Comparison of ENCODE assay signal across 16 cellular contexts in the genomic region with DNA sequence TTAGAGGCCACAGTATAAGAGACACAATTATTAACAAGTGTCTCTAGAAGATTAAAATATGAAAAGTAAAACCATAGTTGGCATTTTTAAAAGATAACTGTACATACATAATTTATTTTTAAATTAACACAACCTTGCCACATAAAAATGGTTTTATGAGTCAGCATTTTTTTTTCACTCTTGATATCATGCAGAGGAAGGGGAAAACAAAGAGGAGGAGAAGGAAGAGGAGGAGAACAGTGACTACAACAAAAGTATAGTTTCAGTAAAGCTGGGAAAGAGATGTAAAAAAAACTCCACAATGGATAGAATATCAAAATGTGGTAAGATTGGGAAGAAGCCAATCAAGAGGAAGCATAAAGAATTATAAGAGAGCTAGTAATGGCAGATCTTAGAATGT. TPM values are rescaled to one million over a fixed set of nuclear protein-coding genes. Genes with fewer than 3 reads are reported as not detected.
DNase-seq lines count a peak whose midpoint lies in the region; ATAC-seq, FAIRE-seq and TF ChIP-seq lines count a peak whose summit lies in the region.
"Had no signal": no experiment of that assay in that cellular context is flagged by ENCODE, and none has a peak within 500 bp of the region (broad histone marks: within the 10 kb centered on the region; RNA-seq: fewer than 3 reads in every experiment).

No MANE protein-coding gene starts in this region.

- H3K9me3 Mint-ChIP-seq in GM23338, result no peaks in the 10 kb centered on the region

- no peak overlapping the region for H2BK12ac ChIP-seq in H1 (ENCODE audit: low read depth, low read length)

- peaks cover 7% of the 10 kb centered on the region; the same call in 1 of the 2 replicates for H3K4me1 ChIP-seq in GM23338 (ENCODE audit: insufficient read depth)
- H3K4me1 ChIP-seq in H1 (replicated peaks in 1 of 4; ENCODE audit: control insufficient read depth in 3 of 4, insufficient read depth in 4 of 4, low read length in 3 of 4), result peaks cover 0 to 6% (median 3%) of the 10 kb centered on the region in 4 experiments; a peak in 2 of 7 replicates

- H3K4me1 Mint-ChIP-seq in GM23338, result peaks cover 23% of the 10 kb centered on the region

- H3K79me2 ChIP-seq in GM23338 (replicated peaks; ENCODE audit: insufficient read depth) (no peaks in the 10 kb centered on the region), H1 (ENCODE audit: control insufficient read depth in 1 of 2, insufficient read depth in 2 of 2, low read length in 2 of 2) (no peaks in the 10 kb centered on the region)

- TF ChIP-seq CTCF in GM23338 (conservative IDR thresholded peaks at IDR 0.05; ENCODE audit: low read depth in 2 of 2) (no peak), H1 (IDR thresholded peaks at IDR 0.05; ENCODE audit: control extremely low read depth in 1 of 3, insufficient read depth in 1 of 3, low read depth in 1 of 3, low read length in 3 of 3) (no peak), lower leg skin (IDR thresholded peaks at IDR 0.05) (no peak)

- no peak overlapping the region for H2BK5ac ChIP-seq in H1 (ENCODE audit: low read depth, low read length)

- TF ChIP-seq EP300 in H1 (IDR thresholded peaks at IDR 0.05; ENCODE audit: borderline replicate concordance in 1 of 2, low read depth in 2 of 2, low read length in 2 of 2), result no peak

- H3K27ac Mint-ChIP-seq in GM23338, result peak overlapping the region; percentile 85

- no peak overlapping the region for H4K91ac ChIP-seq in H1 (replicated peaks; ENCODE audit: insufficient read length, low read length)

- no peak for DNase-seq in GM23338 (ENCODE audit: low spot score)
- DNase-seq in LHCN-M2 (ENCODE audit: low read depth), result peak; percentile 34
- DNase-seq in H1 (ENCODE audit: low read depth in 1 of 2, low spot score in 2 of 2), result no peak
- peak; percentile 18 for DNase-seq in myocyte (ENCODE audit: low read depth)
- DNase-seq in Ammon's horn (ENCODE audit: low spot score), result no peak
- DNase-seq in GM19239 (ENCODE audit: insufficient read length, low spot score), result no peak
- no peak for DNase-seq in lower leg skin (ENCODE audit: low spot score in 2 of 2)
- DNase-seq: COR-L47, DMS53, Kasumi-1, MV-4-11, NCI-H1417 treated with DMSO at 0.1 percent for 48 hours, NCI-H2029, NCI-H510A, SHP77 treated with DMSO at 0.1 percent for 48 hours had no signal

- no peak overlapping the region for H3K18ac ChIP-seq in H1 (ENCODE audit: extremely low read depth, low read length)

- no peak overlapping the region for H3K4me3 Mint-ChIP-seq in GM23338

- H4K20me1 ChIP-seq in GM23338 (replicated peaks; ENCODE audit: insufficient read depth), result no peaks in the 10 kb centered on the region
- no peaks in the 10 kb centered on the region for H4K20me1 ChIP-seq in H1 (replicated peaks in 1 of 2; ENCODE audit: control insufficient read depth in 1 of 2, insufficient read depth in 2 of 2, low read length in 2 of 2)

- H2AFZ ChIP-seq in GM23338 (peak overlapping the region; percentile 39; the same call in 1 of the 2 replicates), H1 (ENCODE audit: low read length) (0 out of 2 replicates have a peak overlapping the region, but pooled peaks have one; percentile 21)

- no peak overlapping the region for H2BK120ac ChIP-seq in H1 (replicated peaks; ENCODE audit: low read depth, low read length)

- intact Hi-C loops in lower leg skin (cut with DNase I; ENCODE audit: low total_unique reads), result no loop called here

- no peak overlapping the region for H3K14ac ChIP-seq in H1 (ENCODE audit: insufficient read length)

- H3K27ac ChIP-seq in GM23338 (ENCODE audit: low read depth) (no peak overlapping the region), H1 (ENCODE audit: low read depth, low read length) (no peak overlapping the region)
- H3K27ac ChIP-seq: C4-2B had no signal

- CTCF ChIA-PET in H1 (lab: Charles Lee; ENCODE audit: partially characterized antibody), result interaction anchor here (0.7 kb wide), 1 partner anchor 32 kb away, joined by 3 read pairs; no protein-coding TSS in a partner anchor

- H3K79me1 ChIP-seq in H1 (ENCODE audit: low read depth, low read length), result no peaks in the 10 kb centered on the region

- no peaks in the 10 kb centered on the region for H3F3A ChIP-seq in GM23338 (replicated peaks; ENCODE audit: low read depth)

- H3K9ac ChIP-seq in H1 (replicated peaks in 1 of 4; ENCODE audit: extremely low read depth in 1 of 4, low read depth in 3 of 4, low read length in 3 of 4), result no peak overlapping the region

- POLR2A ChIA-PET in H1 (lab: Charles Lee; ENCODE audit: partially characterized antibody), result no interaction called here

- H2BK15ac ChIP-seq in H1 (ENCODE audit: low read length), result no peak overlapping the region

- H3K4me2 ChIP-seq in GM23338, result no peak overlapping the region
- H3K4me2 ChIP-seq in H1 (ENCODE audit: insufficient read depth in 1 of 2, low read depth in 2 of 2, low read length in 2 of 2), result no peak overlapping the region

- no peaks in the 10 kb centered on the region for H3K36me3 Mint-ChIP-seq in GM23338 (ENCODE audit: low read depth)

- no peak for ATAC-seq in GM23338

- H3K9me3 ChIP-seq in H1 (ENCODE audit: insufficient read depth in 2 of 2, low read depth in 1 of 2, low read length in 1 of 2), result no peaks in the 10 kb centered on the region

- TF ChIP-seq POLR2A in H1 (IDR thresholded peaks at IDR 0.05; ENCODE audit: control extremely low read depth in 1 of 2, low read depth in 2 of 2, low read length in 2 of 2) (no peak), lower leg skin (IDR thresholded peaks at IDR 0.05) (no peak)

- H4K5ac ChIP-seq in H1 (ENCODE audit: insufficient read length, low read depth, low read length), result no peak overlapping the region

- no peak overlapping the region for H2AK5ac ChIP-seq in H1 (ENCODE audit: low read depth, low read length)

- H4K8ac ChIP-seq in H1 (ENCODE audit: extremely low read depth, insufficient read depth, low read length), result no peak overlapping the region

- H3K27me3 Mint-ChIP-seq in GM23338 (ENCODE audit: insufficient read depth, low read depth, poor library complexity), result no peaks in the 10 kb centered on the region

- no peaks in the 10 kb centered on the region for H3K23me2 ChIP-seq in H1 (ENCODE audit: low read depth, low read length)

- no peak for FAIRE-seq in H1 (lab: Jason Lieb, UNC)
- FAIRE-seq in GM19239 (lab: Jason Lieb, UNC), result no peak

- H3K23ac ChIP-seq in H1 (ENCODE audit: insufficient read length), result no peak overlapping the region

- no peaks in the 10 kb centered on the region for H3K36me3 ChIP-seq in GM23338 (ENCODE audit: insufficient read depth)
- no peaks in the 10 kb centered on the region for H3K36me3 ChIP-seq in H1 (ENCODE audit: control insufficient read depth in 2 of 4, insufficient read depth in 4 of 4, low read length in 3 of 4)

- H3K4ac ChIP-seq in H1 (replicated peaks; ENCODE audit: insufficient read length, low read depth, low read length), result no peak overlapping the region

- no peak overlapping the region for H3K4me3 ChIP-seq in GM23338
- H3K4me3 ChIP-seq in H1 (ENCODE audit: extremely low read depth in 1 of 4, insufficient read depth in 2 of 4, low read depth in 3 of 4, low read length in 4 of 4), result no peak overlapping the region
- H3K4me3 ChIP-seq in lower leg skin (ENCODE audit: low read depth, poor library complexity, severe bottlenecking), result no peak overlapping the region

- no peaks in the 10 kb centered on the region for H3K9me2 ChIP-seq in GM23338 (ENCODE audit: insufficient read depth)

- H3K27me3 ChIP-seq in GM23338 (ENCODE audit: insufficient read depth) (no peaks in the 10 kb centered on the region), H1 (replicated peaks in 1 of 4; ENCODE audit: control insufficient read depth in 3 of 4, extremely low read depth in 1 of 4, insufficient read depth in 3 of 4, low read length in 3 of 4) (no peaks in the 10 kb centered on the region)

- H3K56ac ChIP-seq in H1 (replicated peaks; ENCODE audit: insufficient read length, low read depth, low read length), result no peak overlapping the region

- no peak overlapping the region for H2BK20ac ChIP-seq in H1 (ENCODE audit: low read length)

- no peak for TF ChIP-seq RAD21 in H1 (IDR thresholded peaks at IDR 0.05 in 1 of 2, conservative IDR thresholded peaks at IDR 0.05 in 1 of 2; ENCODE audit: low read depth in 2 of 2, low read length in 2 of 2)

TF ChIP-seq in GM23338, 12 proteins besides CTCF, POLR2A, EP300 and RAD21 (continues in another document):
- no peak for TF ChIP-seq STAT1 (IDR thresholded peaks at IDR 0.05; ENCODE audit: unreplicated experiment)
- TF ChIP-seq EZH2phosphoT487 (IDR thresholded peaks at IDR 0.05; ENCODE audit: unreplicated experiment), result no peak

TF ChIP-seq in H1, 55 proteins besides CTCF, POLR2A, EP300 and RAD21 (continues in another document):
- TF ChIP-seq BACH1 (IDR thresholded peaks at IDR 0.05; ENCODE audit: low read length) (peak; percentile 88), ASH2L (IDR thresholded peaks at IDR 0.05; ENCODE audit: low read length) (no peak)
- TF ChIP-seq, protein P1, sequence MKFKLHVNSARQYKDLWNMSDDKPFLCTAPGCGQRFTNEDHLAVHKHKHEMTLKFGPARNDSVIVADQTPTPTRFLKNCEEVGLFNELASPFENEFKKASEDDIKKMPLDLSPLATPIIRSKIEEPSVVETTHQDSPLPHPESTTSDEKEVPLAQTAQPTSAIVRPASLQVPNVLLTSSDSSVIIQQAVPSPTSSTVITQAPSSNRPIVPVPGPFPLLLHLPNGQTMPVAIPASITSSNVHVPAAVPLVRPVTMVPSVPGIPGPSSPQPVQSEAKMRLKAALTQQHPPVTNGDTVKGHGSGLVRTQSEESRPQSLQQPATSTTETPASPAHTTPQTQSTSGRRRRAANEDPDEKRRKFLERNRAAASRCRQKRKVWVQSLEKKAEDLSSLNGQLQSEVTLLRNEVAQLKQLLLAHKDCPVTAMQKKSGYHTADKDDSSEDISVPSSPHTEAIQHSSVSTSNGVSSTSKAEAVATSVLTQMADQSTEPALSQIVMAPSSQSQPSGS (IDR thresholded peaks at IDR 0.05; ENCODE audit: low read length), result no peak

RNA-seq across cellular contexts. Expression of gene CH25H, which starts 34.0 kb away (rescaled TPM):
- total RNA-seq in GM23338 (2014; rRNA removed; shearing (Covaris generic)), result 0.47 and 1.3 TPM in 2 replicates
- polyA plus RNA-seq in GM23338 (2016; fragmentation: Nextera tagmentation; extraction: Ambion mirVana) (1.7 and 1.8 TPM in 2 replicates), H1 (2011; rRNA removed) (1.3 and 1.6 TPM in 2 replicates)
- total RNA-seq in LHCN-M2 (2014; rRNA removed) (0.06 TPM in 2 replicates), myocyte (0.36 and 1.0 TPM in 2 replicates), lower leg skin (1 to 10 TPM in 2 of 4 donors, under 1 TPM in 2; 0.45 to 2.8 (median 0.97) TPM)
- polyA plus RNA-seq in LHCN-M2 (2012), result 0.04 TPM
- 0.56 TPM in 1 of 2 replicates, not detected in the other for total RNA-seq in H1 (2021; fragmentation: NEBNext Ultra II Directional; extraction: Animal tissue kit (Norgen Biotek cat#: 25700))
- 0.65 TPM for polyA plus RNA-seq in H1 (2011; cell fraction: cytosol; rRNA removed)
- 1.5 TPM for polyA plus RNA-seq in H1 (2011; cell fraction: nucleus; rRNA removed)
- polyA plus RNA-seq in H1 (2012, experiment 1 of 2), result 0.53 to 0.88 TPM (median 0.58 TPM) in 4 replicates
- 0.79 TPM for polyA plus RNA-seq in H1 (2012, experiment 2 of 2)
- 0.67 TPM for polyA plus RNA-seq in H1 (2013, experiment 1 of 2)
- 0.85 TPM for polyA plus RNA-seq in H1 (2013, experiment 2 of 2)
- 0.88 and 1.4 TPM in 2 replicates for polyA minus RNA-seq in H1 (2011; rRNA and poly(A)+ RNA removed)
- polyA minus RNA-seq in H1 (2011; cell fraction: cytosol; rRNA and poly(A)+ RNA removed), result 1.1 TPM
- polyA minus RNA-seq in H1 (2011; cell fraction: nucleus; rRNA and poly(A)+ RNA removed), result 1.6 TPM
- polyA plus RNA-seq in myocyte (2012), result 0.10 TPM

Comparison
In these comparisons a context has a peak if more than half of its experiments do, and no peak if none do; other contexts are left out.
1. DNase-seq: peak in LHCN-M2 (single experiment) and myocyte (single experiment); none in GM23338 (single experiment), H1 (0 of 2), Ammon's horn (single experiment), GM19239 (single experiment) and lower leg skin (0 of 2).